In the genomic region with DNA sequence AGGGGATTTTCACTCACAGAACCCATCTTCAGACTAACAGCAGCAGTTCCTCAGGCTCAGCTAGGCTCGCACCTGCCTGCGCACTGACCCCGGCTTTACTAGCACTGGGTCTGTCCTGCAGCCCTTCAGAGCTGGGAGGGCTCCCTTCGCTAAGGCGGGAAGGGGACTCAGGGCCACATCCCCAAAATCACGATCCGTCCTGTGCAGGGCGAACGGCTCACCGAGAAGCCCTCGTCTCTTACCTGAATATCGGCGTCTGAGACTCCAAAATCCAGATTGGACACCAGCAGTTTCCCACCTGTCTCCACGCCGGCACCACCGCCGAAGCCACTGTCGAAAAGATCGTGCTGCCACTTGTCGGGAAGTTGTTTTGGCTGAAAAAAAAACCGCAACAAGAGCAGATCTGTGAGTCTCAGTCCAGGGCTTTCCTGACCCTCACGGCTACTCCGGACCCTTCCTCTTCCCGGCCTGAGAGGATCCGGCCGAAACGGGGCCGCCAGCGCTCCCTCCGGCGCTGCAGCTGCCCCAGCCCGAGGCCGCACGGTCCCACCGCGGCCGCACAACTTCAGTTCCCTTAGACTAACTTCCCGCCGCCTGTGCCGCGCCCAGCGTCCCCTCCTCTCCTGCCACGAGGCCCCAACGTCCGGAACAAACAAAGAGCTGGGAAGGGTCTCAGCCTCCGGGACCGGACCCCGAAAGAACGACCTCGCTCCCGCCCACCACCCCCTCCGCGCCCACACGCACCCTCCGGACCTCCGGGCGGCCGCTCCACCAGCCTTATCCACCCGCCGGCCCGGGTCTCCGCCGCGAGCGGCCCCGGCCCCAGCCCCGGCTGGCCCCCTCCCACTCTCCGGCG, we compare ENCODE assay signal across 8 cellular contexts. TPM values are rescaled to one million over a fixed set of nuclear protein-coding genes. Genes with fewer than 3 reads are reported as not detected.
DNase-seq lines count a peak whose midpoint lies in the region; ATAC-seq and TF ChIP-seq lines count a peak whose summit lies in the region.

No MANE protein-coding gene starts in this region.

- H3K27ac Mint-ChIP-seq in activated CD4-positive, alpha-beta T cell treated with anti-CD3 and anti-CD28 coated beads, Interleukin-2, amount 10 ng/mL, durations not matched to agents 7 days and 5 days, result peak overlapping the region; percentile 99
- H3K27ac Mint-ChIP-seq in memory B cell, result peak overlapping the region; percentile 96

- H3K4me3 Mint-ChIP-seq in activated CD4-positive, alpha-beta T cell treated with anti-CD3 and anti-CD28 coated beads, Interleukin-2, amount 10 ng/mL, durations not matched to agents 7 days and 5 days, result peak overlapping the region; percentile 89
- H3K4me3 Mint-ChIP-seq in memory B cell, result peak overlapping the region; percentile 76

- peak overlapping the region; percentile 91 for H3K4me3 ChIP-seq in Jurkat, Clone E6-1 (ENCODE audit: low read length)
- peak overlapping the region; percentile 86 to 94 for H3K4me3 ChIP-seq in uterus

- no peak for ATAC-seq in memory B cell (ENCODE audit: low read depth)

- no peak for TF ChIP-seq CTCF in uterus (IDR thresholded peaks at IDR 0.05)

- peaks cover 50% of the 10 kb centered on the region for H3K36me3 Mint-ChIP-seq in activated CD4-positive, alpha-beta T cell treated with anti-CD3 and anti-CD28 coated beads, Interleukin-2, amount 10 ng/mL, durations not matched to agents 7 days and 5 days (ENCODE audit: low read depth)
- H3K36me3 Mint-ChIP-seq in memory B cell, result peaks cover 19% of the 10 kb centered on the region

- TF ChIP-seq POLR2A in uterus (IDR thresholded peaks at IDR 0.05), result no peak

- peaks cover 6 to 11% of the 10 kb centered on the region in 2 donors for H3K4me1 ChIP-seq in uterus

- intact Hi-C loops in uterus (cut with DNase I; ENCODE audit: low total_unique reads), result no loop called here

- peak; percentile 43 for DNase-seq in activated CD4-positive, alpha-beta T cell treated with anti-CD3 and anti-CD28 coated beads, Interleukin-2, amount 10 ng/mL, durations not matched to agents 7 days and 5 days
- DNase-seq in activated CD4-positive, alpha-beta T cell treated with anti-CD3 and anti-CD28 coated beads for 4 hours, result no peak
- DNase-seq in Jurkat, Clone E6-1 (ENCODE audit: low read depth, low spot score), result no peak
- DNase-seq in astrocyte of the hippocampus (ENCODE audit: low read depth, low spot score) (peak; percentile 37), memory B cell (ENCODE audit: low spot score in 2 of 2) (no peak), uterus (no peak), kidney tubule cell (ENCODE audit: low spot score) (no peak), nucleus accumbens (lab: John Stamatoyannopoulos, UW) (no peak)

- POLR2A ChIA-PET in activated CD4-positive, alpha-beta T cell treated with anti-CD3 and anti-CD28 coated beads, Interleukin-2, amount 10 ng/mL, durations not matched to agents 7 days and 5 days (lab: Charles Lee), result no interaction called here

- no peaks in the 10 kb centered on the region for H3K9me3 Mint-ChIP-seq in activated CD4-positive, alpha-beta T cell treated with anti-CD3 and anti-CD28 coated beads, Interleukin-2, amount 10 ng/mL, durations not matched to agents 7 days and 5 days
- no peaks in the 10 kb centered on the region for H3K9me3 Mint-ChIP-seq in memory B cell

- CTCF ChIA-PET in activated CD4-positive, alpha-beta T cell treated with anti-CD3 and anti-CD28 coated beads, Interleukin-2, amount 10 ng/mL, durations not matched to agents 7 days and 5 days (lab: Charles Lee), result no interaction called here

- H3K4me1 Mint-ChIP-seq in activated CD4-positive, alpha-beta T cell treated with anti-CD3 and anti-CD28 coated beads, Interleukin-2, amount 10 ng/mL, durations not matched to agents 7 days and 5 days, result peaks cover 31% of the 10 kb centered on the region
- peaks cover 18% of the 10 kb centered on the region for H3K4me1 Mint-ChIP-seq in memory B cell

- peak overlapping the region; percentile 83 to 89 for H3K27ac ChIP-seq in uterus

- H3K27me3 ChIP-seq in uterus, result no peaks in the 10 kb centered on the region

- H3K27me3 Mint-ChIP-seq in activated CD4-positive, alpha-beta T cell treated with anti-CD3 and anti-CD28 coated beads, Interleukin-2, amount 10 ng/mL, durations not matched to agents 7 days and 5 days, result no peaks in the 10 kb centered on the region
- no peaks in the 10 kb centered on the region for H3K27me3 Mint-ChIP-seq in memory B cell

- no peaks in the 10 kb centered on the region for H3K9me3 ChIP-seq in uterus

- H3K36me3 ChIP-seq in uterus, result no peaks in the 10 kb centered on the region

RNA-seq across cellular contexts. Expression of a gene that starts 0.7 kb away (rescaled TPM):
- 100 to 1,000 TPM; 197 to 221 TPM for total RNA-seq in activated CD4-positive, alpha-beta T cell treated with anti-CD3 and anti-CD28 coated beads, Interleukin-2, amount 10 ng/mL, durations not matched to agents 7 days and 5 days
- 331 TPM for polyA plus RNA-seq in Jurkat, Clone E6-1 (2012; ENCODE audit: insufficient read depth, insufficient read length)
- 10 to 100 TPM in 3 of 4 donors, 1 to 10 TPM in 1; 3.2 to 82.1 (median 34.5) TPM for total RNA-seq in uterus

RNA-seq across cellular contexts. Expression of a gene that starts 0.8 kb away (rescaled TPM):
- 10 to 100 TPM; 83.2 to 96.8 TPM for total RNA-seq in activated CD4-positive, alpha-beta T cell treated with anti-CD3 and anti-CD28 coated beads, Interleukin-2, amount 10 ng/mL, durations not matched to agents 7 days and 5 days
- polyA plus RNA-seq in Jurkat, Clone E6-1 (2012; ENCODE audit: insufficient read depth, insufficient read length), result 177 TPM
- 10 to 100 TPM; 45.9 to 72.6 (median 61.5) TPM for total RNA-seq in uterus

RNA-seq across cellular contexts. Expression of a gene that starts 11.4 kb away (rescaled TPM):
- total RNA-seq in activated CD4-positive, alpha-beta T cell treated with anti-CD3 and anti-CD28 coated beads, Interleukin-2, amount 10 ng/mL, durations not matched to agents 7 days and 5 days, result under 1 TPM; 0.48 to 0.69 TPM
- not detected for polyA plus RNA-seq in Jurkat, Clone E6-1 (2012; ENCODE audit: insufficient read depth, insufficient read length)
- total RNA-seq in uterus, result 1 to 10 TPM in 2 of 4 donors, not detected in 2; 2.0 to 2.1 TPM

RNA-seq across cellular contexts. Expression of a gene that starts 19.5 kb away (rescaled TPM):
- 100 to 1,000 TPM; 654 to 714 TPM for total RNA-seq in activated CD4-positive, alpha-beta T cell treated with anti-CD3 and anti-CD28 coated beads, Interleukin-2, amount 10 ng/mL, durations not matched to agents 7 days and 5 days
- polyA plus RNA-seq in Jurkat, Clone E6-1 (2012; ENCODE audit: insufficient read depth, insufficient read length), result 572 TPM
- total RNA-seq in uterus, result 100 to 1,000 TPM in 1 of 4 donors, 10 to 100 TPM in 3; 31.2 to 350 (median 55.1) TPM

RNA-seq across cellular contexts. Expression of a gene that starts 20.5 kb away (rescaled TPM):
- total RNA-seq in activated CD4-positive, alpha-beta T cell treated with anti-CD3 and anti-CD28 coated beads, Interleukin-2, amount 10 ng/mL, durations not matched to agents 7 days and 5 days, result 10 to 100 TPM; 37.6 to 39.0 TPM
- 39.1 TPM for polyA plus RNA-seq in Jurkat, Clone E6-1 (2012; ENCODE audit: insufficient read depth, insufficient read length)
- 10 to 100 TPM in 3 of 4 donors, 1 to 10 TPM in 1; 4.1 to 27.7 (median 18.8) TPM for total RNA-seq in uterus

Comparison
In these comparisons a context has a peak if more than half of its experiments do, and no peak if none do; other contexts are left out.
1. DNase-seq: peak in activated CD4-positive, alpha-beta T cell treated with anti-CD3 and anti-CD28 coated beads, Interleukin-2, amount 10 ng/mL, durations not matched to agents 7 days and 5 days (single experiment) and astrocyte of the hippocampus (single experiment); none in activated CD4-positive, alpha-beta T cell treated with anti-CD3 and anti-CD28 coated beads for 4 hours (0 of 2), Jurkat, Clone E6-1 (single experiment), memory B cell (0 of 2), uterus (0 of 2), kidney tubule cell (single experiment) and nucleus accumbens (0 of 56).